In genomic region chr2:198168651-198169050, GRCh38 we compare ENCODE assay signal across 25 cellular contexts.
"Had no signal": no experiment of that assay in that cellular context is flagged by ENCODE, and none has a peak within 500 bp of the region (broad histone marks: within the 10 kb centered on the region; RNA-seq: fewer than 3 reads in every experiment).

No MANE protein-coding gene starts in this region.

- H3K4me1 Mint-ChIP-seq: naive thymus-derived CD8-positive, alpha-beta T cell; stimulated activated effector memory CD8-positive, alpha-beta T cell treated with anti-CD3 and anti-CD28 coated beads, Interleukin-12 subunit alpha, Interleukin-12 subunit beta, amount 100 ng/mL, for 72 hours had no signal

- H3K27ac ChIP-seq: coronary artery, esophagus squamous epithelium, gastrocnemius medialis, left lung, ovary, psoas muscle, sigmoid colon, stomach, thyroid gland, upper lobe of left lung had no signal

- H3K4me3 ChIP-seq: coronary artery, esophagus squamous epithelium, gastrocnemius medialis, left lung, ovary, psoas muscle, sigmoid colon, stomach, thyroid gland, upper lobe of left lung had no signal

- DNase-seq: dermis blood vessel endothelial cell; effector memory CD4-positive, alpha-beta T cell; erythroblast; esophagus squamous epithelium; foreskin fibroblast; gastrocnemius medialis; head of caudate nucleus; left cardiac atrium; left lung; mammary epithelial cell; naive thymus-derived CD8-positive, alpha-beta T cell; occipital lobe; ovary; posterior cingulate gyrus; psoas muscle; right cardiac atrium; sigmoid colon; stimulated activated CD4-positive, alpha-beta T cell treated with anti-CD3 and anti-CD28 coated beads, Interleukin-2, amount 100 ng/mL, for 24 hours; stimulated activated CD4-positive, alpha-beta T cell treated with anti-CD3 and anti-CD28 coated beads, Interleukin-4, amount 100 ng/mL, for 24 hours; stimulated activated naive CD4-positive, alpha-beta T cell treated with Interleukin-2 at 50 U/mL for 16 hours; stomach; thyroid gland; upper lobe of left lung had no signal

- H3K4me1 ChIP-seq: esophagus squamous epithelium, gastrocnemius medialis, left lung, psoas muscle, stomach, thyroid gland, upper lobe of left lung had no signal

- H3K27me3 ChIP-seq: esophagus squamous epithelium, gastrocnemius medialis, left lung, ovary, sigmoid colon, stomach, thyroid gland, upper lobe of left lung had no signal

- H3K36me3 ChIP-seq: esophagus squamous epithelium, gastrocnemius medialis, left lung, ovary, sigmoid colon, stomach, thyroid gland, upper lobe of left lung had no signal

- H3K9me3 Mint-ChIP-seq: naive thymus-derived CD8-positive, alpha-beta T cell; stimulated activated effector memory CD8-positive, alpha-beta T cell treated with anti-CD3 and anti-CD28 coated beads, Interleukin-12 subunit alpha, Interleukin-12 subunit beta, amount 100 ng/mL, for 72 hours had no signal

- H3K4me3 Mint-ChIP-seq: naive thymus-derived CD8-positive, alpha-beta T cell; stimulated activated effector memory CD8-positive, alpha-beta T cell treated with anti-CD3 and anti-CD28 coated beads, Interleukin-12 subunit alpha, Interleukin-12 subunit beta, amount 100 ng/mL, for 72 hours had no signal

- H3K27ac Mint-ChIP-seq: naive thymus-derived CD8-positive, alpha-beta T cell; stimulated activated effector memory CD8-positive, alpha-beta T cell treated with anti-CD3 and anti-CD28 coated beads, Interleukin-12 subunit alpha, Interleukin-12 subunit beta, amount 100 ng/mL, for 72 hours had no signal

- ATAC-seq: gastrocnemius medialis; left cardiac atrium; left lung; naive thymus-derived CD8-positive, alpha-beta T cell; psoas muscle; right cardiac atrium; stimulated activated effector memory CD8-positive, alpha-beta T cell treated with anti-CD3 and anti-CD28 coated beads, Interleukin-12 subunit alpha, Interleukin-12 subunit beta, amount 100 ng/mL, for 72 hours had no signal

- H3K9me3 ChIP-seq: esophagus squamous epithelium, gastrocnemius medialis, left lung, ovary, psoas muscle, sigmoid colon, stomach, thyroid gland, upper lobe of left lung had no signal

- H3K36me3 Mint-ChIP-seq: naive thymus-derived CD8-positive, alpha-beta T cell; stimulated activated effector memory CD8-positive, alpha-beta T cell treated with anti-CD3 and anti-CD28 coated beads, Interleukin-12 subunit alpha, Interleukin-12 subunit beta, amount 100 ng/mL, for 72 hours had no signal
